8 cellular contexts compared by ENCODE assay signal in genomic region chr18:50280707-50281294, GRCh38. TPM values are rescaled to one million over a fixed set of nuclear protein-coding genes. Genes with fewer than 3 reads are reported as not detected.
A peak's percentile ranks its signal among the peaks of the same experiment; 100 is the strongest.
DNase-seq lines count a peak whose midpoint lies in the region; ATAC-seq and TF ChIP-seq lines count a peak whose summit lies in the region.

No MANE protein-coding gene starts in this region.

- H3K27ac Mint-ChIP-seq in dendritic cell treated with granulocyte-macrophage colony-stimulating factor and Interleukin-4, amounts not matched to agents 40 ng/mL and 50 ng/mL, for 4 days = peak overlapping the region; percentile 92
- peak overlapping the region; percentile 94 to 99 (median 98) for H3K27ac Mint-ChIP-seq in naive thymus-derived CD8-positive, alpha-beta T cell

- H3K36me3 Mint-ChIP-seq in dendritic cell treated with granulocyte-macrophage colony-stimulating factor and Interleukin-4, amounts not matched to agents 40 ng/mL and 50 ng/mL, for 4 days (ENCODE audit: low read depth) = peaks cover 78% of the 10 kb centered on the region
- peaks cover 0 to 61% (median 28%) of the 10 kb centered on the region in 3 donors for H3K36me3 Mint-ChIP-seq in naive thymus-derived CD8-positive, alpha-beta T cell

- POLR2A ChIA-PET in naive thymus-derived CD8-positive, alpha-beta T cell (lab: Charles Lee) = interaction anchor here (0.6 to 3.2 kb wide), 11 partner anchors 8 to 917 kb away, joined by 3 to 29 read pairs (median 7); partner anchors contain the start of genes C18orf32, CFAP53, ELAC1 and MEX3C

- TF ChIP-seq CTCF in AG10803 (conservative IDR thresholded peaks at IDR 0.05; ENCODE audit: low read length) = no peak

- H3K4me3 Mint-ChIP-seq in dendritic cell treated with granulocyte-macrophage colony-stimulating factor and Interleukin-4, amounts not matched to agents 40 ng/mL and 50 ng/mL, for 4 days = peak overlapping the region; percentile 95
- H3K4me3 Mint-ChIP-seq in naive thymus-derived CD8-positive, alpha-beta T cell = peak overlapping the region; percentile 94 to 99 (median 97)

- no peak for ATAC-seq in naive thymus-derived CD8-positive, alpha-beta T cell

- H3K4me1 Mint-ChIP-seq in dendritic cell treated with granulocyte-macrophage colony-stimulating factor and Interleukin-4, amounts not matched to agents 40 ng/mL and 50 ng/mL, for 4 days (ENCODE audit: low read depth) = peaks cover 58% of the 10 kb centered on the region
- peaks cover 30 to 55% (median 40%) of the 10 kb centered on the region in 4 donors for H3K4me1 Mint-ChIP-seq in naive thymus-derived CD8-positive, alpha-beta T cell

- H3K27me3 Mint-ChIP-seq in dendritic cell treated with granulocyte-macrophage colony-stimulating factor and Interleukin-4, amounts not matched to agents 40 ng/mL and 50 ng/mL, for 4 days = no peaks in the 10 kb centered on the region
- no peaks in the 10 kb centered on the region for H3K27me3 Mint-ChIP-seq in naive thymus-derived CD8-positive, alpha-beta T cell

- H3K9me3 Mint-ChIP-seq in dendritic cell treated with granulocyte-macrophage colony-stimulating factor and Interleukin-4, amounts not matched to agents 40 ng/mL and 50 ng/mL, for 4 days = no peaks in the 10 kb centered on the region
- no peaks in the 10 kb centered on the region for H3K9me3 Mint-ChIP-seq in naive thymus-derived CD8-positive, alpha-beta T cell

- DNase-seq in AG10803 (ENCODE audit: low read depth) (no peak), LHCN-M2 (ENCODE audit: low read depth) (peak; percentile 9), GM03348 (ENCODE audit: low spot score) (no peak), HCEC 1CT (no peak), NCI-H446 treated with DMSO at 0.1 percent for 48 hours (lab: John Stamatoyannopoulos, UW) (no peak), NCI-H226 (no peak)
- DNase-seq in naive thymus-derived CD8-positive, alpha-beta T cell = no peak

- peak overlapping the region; percentile 100 for H3K4me3 ChIP-seq in AG10803 (ENCODE audit: low read length)

- intact Hi-C loops in dendritic cell treated with granulocyte-macrophage colony-stimulating factor and Interleukin-4, amounts not matched to agents 40 ng/mL and 50 ng/mL, for 4 days (cut with micrococcal nuclease) = loop anchor here (1.0 to 10.0 kb wide), 4 partner anchors 14 to 786 kb away; partner anchors contain the start of genes ACAA2, CFAP53 and RPL17

RNA-seq across cellular contexts. Expression of gene MBD1, which starts 0.5 kb away (rescaled TPM):
- 78.2 and 84.9 TPM in 2 replicates for total RNA-seq in LHCN-M2 (2014; rRNA removed)
- 30.6 TPM for polyA plus RNA-seq in LHCN-M2 (2012)
- total RNA-seq in naive thymus-derived CD8-positive, alpha-beta T cell = 100 to 1,000 TPM; 121 to 123 TPM
- 10 to 100 TPM; 22.5 to 39.9 (median 25.2) TPM for polyA plus RNA-seq in naive thymus-derived CD8-positive, alpha-beta T cell

RNA-seq across cellular contexts. Expression of gene CXXC1, which starts 6.7 kb away (rescaled TPM):
- 53.8 and 72.9 TPM in 2 replicates for total RNA-seq in LHCN-M2 (2014; rRNA removed)
- polyA plus RNA-seq in LHCN-M2 (2012) = 44.5 TPM
- total RNA-seq in naive thymus-derived CD8-positive, alpha-beta T cell = 100 to 1,000 TPM; 159 to 171 TPM
- 10 to 100 TPM; 52.2 to 84.7 (median 59.8) TPM for polyA plus RNA-seq in naive thymus-derived CD8-positive, alpha-beta T cell

RNA-seq across cellular contexts. Expression of gene CFAP53, which starts 14.5 kb away (rescaled TPM):
- total RNA-seq in LHCN-M2 (2014; rRNA removed) = 0.13 TPM in 1 of 2 replicates, not detected in the other
- 0.16 TPM for polyA plus RNA-seq in LHCN-M2 (2012)
- 1 to 10 TPM; 1.2 TPM for total RNA-seq in naive thymus-derived CD8-positive, alpha-beta T cell
- under 1 TPM in 2 of 3 donors, not detected in 1; 0.31 to 0.57 TPM for polyA plus RNA-seq in naive thymus-derived CD8-positive, alpha-beta T cell
